8 cellular contexts compared by ENCODE assay signal in genomic region chr19:12938054-12938535, GRCh38. TPM values are rescaled to one million over a fixed set of nuclear protein-coding genes. Genes with fewer than 3 reads are reported as not detected.
DNase-seq lines count a peak whose midpoint lies in the region; ATAC-seq, FAIRE-seq and TF ChIP-seq lines count a peak whose summit lies in the region.

No MANE protein-coding gene starts in this region.

- in situ Hi-C loops in SK-MEL-5 (cut with HindIII; ENCODE audit: low pct_unique_long_range_greater_than_20kb, low sequenced_read_pairs): no loop called here

- no peak for TF ChIP-seq CTCF in neural crest cell (conservative IDR thresholded peaks at IDR 0.05)
- no peak for TF ChIP-seq CTCF in stomach (IDR thresholded peaks at IDR 0.05)

- peaks cover 34 to 38% (median 36%) of the 10 kb centered on the region in 4 donors for H3K36me3 ChIP-seq in stomach

- peak overlapping the region; percentile 94 for H3K27ac Mint-ChIP-seq in activated naive CD4-positive, alpha-beta T cell treated with anti-CD3 and anti-CD28 coated beads for 36 hours
- H3K27ac Mint-ChIP-seq in neural crest cell (ENCODE audit: unreplicated experiment): peak overlapping the region; percentile 96

- H3K4me1 Mint-ChIP-seq in activated naive CD4-positive, alpha-beta T cell treated with anti-CD3 and anti-CD28 coated beads for 36 hours (ENCODE audit: low read depth): peaks cover 49% of the 10 kb centered on the region
- H3K4me1 Mint-ChIP-seq in neural crest cell: peaks cover 44% of the 10 kb centered on the region

- H3K36me3 Mint-ChIP-seq in activated naive CD4-positive, alpha-beta T cell treated with anti-CD3 and anti-CD28 coated beads for 36 hours (ENCODE audit: low read depth): peaks cover 47% of the 10 kb centered on the region
- peaks cover 29% of the 10 kb centered on the region for H3K36me3 Mint-ChIP-seq in neural crest cell (ENCODE audit: low read depth)

- CTCF ChIA-PET in activated naive CD4-positive, alpha-beta T cell treated with anti-CD3 and anti-CD28 coated beads for 36 hours (lab: Charles Lee): interaction anchor here (0.6 to 1.4 kb wide), 4 partner anchors 8 to 101 kb away, joined by 3 to 12 read pairs (median 4); partner anchors contain the start of gene RAD23A

- peak overlapping the region; percentile 92 for H3K4me3 Mint-ChIP-seq in activated naive CD4-positive, alpha-beta T cell treated with anti-CD3 and anti-CD28 coated beads for 36 hours
- H3K4me3 Mint-ChIP-seq in neural crest cell: peak overlapping the region; percentile 100

- 0 to 1% (median 0%) methylated on average over 15 to 30 of the region's 30 CpGs for WGBS in stomach, 5 donors

- TF ChIP-seq POLR2A in stomach (IDR thresholded peaks at IDR 0.05): no peak

- TF ChIP-seq EP300 in stomach (IDR thresholded peaks at IDR 0.05): no peak

- no peaks in the 10 kb centered on the region for H3K9me3 ChIP-seq in stomach

- peak overlapping the region; percentile 89 to 100 (median 98) for H3K4me3 ChIP-seq in stomach

- H3K9me3 Mint-ChIP-seq in activated naive CD4-positive, alpha-beta T cell treated with anti-CD3 and anti-CD28 coated beads for 36 hours: no peaks in the 10 kb centered on the region
- H3K9me3 Mint-ChIP-seq in neural crest cell: no peaks in the 10 kb centered on the region

- H3K27me3 Mint-ChIP-seq in activated naive CD4-positive, alpha-beta T cell treated with anti-CD3 and anti-CD28 coated beads for 36 hours (ENCODE audit: low read depth): no peaks in the 10 kb centered on the region
- peaks cover 6% of the 10 kb centered on the region for H3K27me3 Mint-ChIP-seq in neural crest cell (ENCODE audit: low read depth)

- H3K4me1 ChIP-seq in stomach: peaks cover 32 to 63% (median 54%) of the 10 kb centered on the region in 4 donors

- intact Hi-C loops in activated naive CD4-positive, alpha-beta T cell treated with anti-CD3 and anti-CD28 coated beads for 36 hours (cut with micrococcal nuclease): loop anchor here (1.0 to 10.0 kb wide), 10 partner anchors 19 to 1843 kb away; partner anchors contain the start of genes GADD45GIP1, GCDH, JUNB and TRIR
- intact Hi-C loops in stomach (cut with DNase I; ENCODE audit: low total_unique reads): loop anchor here (10.0 kb wide), 1 partner anchor 53 kb away; the partner anchor contains the start of genes DNASE2 and KLF1

- peak; percentile 86 for ATAC-seq in HG02571 (IDR thresholded peaks at IDR 0.05; ENCODE audit: unreplicated experiment)

- peak overlapping the region; percentile 50 to 96 (median 94) for H3K27ac ChIP-seq in stomach

- H3K27me3 ChIP-seq in stomach: no peaks in the 10 kb centered on the region

- DNase-seq in NAMALWA (ENCODE audit: low spot score) (peak; percentile 99), SK-MEL-5 (ENCODE audit: low read depth, low spot score) (peak; percentile 98), foreskin melanocyte (peak; percentile 99), neural crest cell (ENCODE audit: low read depth, low spot score) (peak; percentile 99), stomach (peak; percentile 100)
- DNase-seq in activated naive CD4-positive, alpha-beta T cell treated with anti-CD3 and anti-CD28 coated beads for 36 hours: peak; percentile 100

- peak; percentile 98 for FAIRE-seq in G401.6 (lab: Jason Lieb, UNC)

RNA-seq across cellular contexts. Expression of gene CALR, which starts 0.3 kb away (rescaled TPM):
- 1,274 and 1,279 TPM in 2 replicates for total RNA-seq in SK-MEL-5 (2014; rRNA removed; shearing (Covaris generic))
- polyA plus RNA-seq in SK-MEL-5 (2015; cell fraction: cytosol; rRNA removed): 1,243 and 1,370 TPM in 2 replicates
- 291 and 307 TPM in 2 replicates for polyA plus RNA-seq in SK-MEL-5 (2015; cell fraction: nucleus; rRNA removed)
- 100 to 1,000 TPM; 407 to 431 TPM for total RNA-seq in activated naive CD4-positive, alpha-beta T cell treated with anti-CD3 and anti-CD28 coated beads for 36 hours
- total RNA-seq in neural crest cell (670 and 679 TPM in 2 replicates), stomach (100 to 1,000 TPM; 337 to 947 (median 504) TPM)
- polyA plus RNA-seq in stomach: 100 to 1,000 TPM in 2 of 3 donors, 10 to 100 TPM in 1; 71.2 to 236 (median 158) TPM

RNA-seq across cellular contexts. Expression of gene FARSA, which starts 4.6 kb away (rescaled TPM):
- total RNA-seq in SK-MEL-5 (2014; rRNA removed; shearing (Covaris generic)): 42.1 and 44.7 TPM in 2 replicates
- polyA plus RNA-seq in SK-MEL-5 (2015; cell fraction: cytosol; rRNA removed): 96.4 and 103 TPM in 2 replicates
- polyA plus RNA-seq in SK-MEL-5 (2015; cell fraction: nucleus; rRNA removed): 56.2 and 57.3 TPM in 2 replicates
- 10 to 100 TPM; 77.9 to 82.8 TPM for total RNA-seq in activated naive CD4-positive, alpha-beta T cell treated with anti-CD3 and anti-CD28 coated beads for 36 hours
- total RNA-seq in neural crest cell: 81.6 and 83.1 TPM in 2 replicates
- total RNA-seq in stomach: 100 to 1,000 TPM in 1 of 5 donors, 10 to 100 TPM in 4; 27.2 to 125 (median 51.9) TPM
- 10 to 100 TPM; 34.7 to 40.3 (median 39.4) TPM for polyA plus RNA-seq in stomach

RNA-seq across cellular contexts. Expression of gene RAD23A, which starts 7.6 kb away (rescaled TPM):
- total RNA-seq in SK-MEL-5 (2014; rRNA removed; shearing (Covaris generic)): 126 and 134 TPM in 2 replicates
- polyA plus RNA-seq in SK-MEL-5 (2015; cell fraction: cytosol; rRNA removed): 119 and 124 TPM in 2 replicates
- polyA plus RNA-seq in SK-MEL-5 (2015; cell fraction: nucleus; rRNA removed): 147 and 172 TPM in 2 replicates
- total RNA-seq in activated naive CD4-positive, alpha-beta T cell treated with anti-CD3 and anti-CD28 coated beads for 36 hours: 100 to 1,000 TPM; 219 to 223 TPM
- total RNA-seq in neural crest cell: 77.3 and 82.8 TPM in 2 replicates
- total RNA-seq in stomach: 100 to 1,000 TPM in 3 of 5 donors, 10 to 100 TPM in 2; 44.1 to 144 (median 103) TPM
- polyA plus RNA-seq in stomach: 100 to 1,000 TPM; 101 to 141 (median 106) TPM

RNA-seq across cellular contexts. Expression of gene GADD45GIP1, which starts 18.9 kb away (rescaled TPM):
- 39.6 and 45.7 TPM in 2 replicates for total RNA-seq in SK-MEL-5 (2014; rRNA removed; shearing (Covaris generic))
- polyA plus RNA-seq in SK-MEL-5 (2015; cell fraction: cytosol; rRNA removed): 39.6 and 51.8 TPM in 2 replicates
- polyA plus RNA-seq in SK-MEL-5 (2015; cell fraction: nucleus; rRNA removed): 3.5 and 7.5 TPM in 2 replicates
- total RNA-seq in activated naive CD4-positive, alpha-beta T cell treated with anti-CD3 and anti-CD28 coated beads for 36 hours: 10 to 100 TPM; 27.4 to 28.6 TPM
- 26.0 and 26.4 TPM in 2 replicates for total RNA-seq in neural crest cell
- total RNA-seq in stomach: 10 to 100 TPM in 4 of 5 donors, 1 to 10 TPM in 1; 1.8 to 93.3 (median 25.9) TPM
- 10 to 100 TPM; 59.0 to 75.4 (median 61.8) TPM for polyA plus RNA-seq in stomach

RNA-seq across cellular contexts. Expression of gene SYCE2, which starts 19.0 kb away (rescaled TPM):
- 0.50 and 0.64 TPM in 2 replicates for total RNA-seq in SK-MEL-5 (2014; rRNA removed; shearing (Covaris generic))
- polyA plus RNA-seq in SK-MEL-5 (2015; cell fraction: cytosol; rRNA removed): 0.30 and 0.39 TPM in 2 replicates
- 0.63 TPM in 1 of 2 replicates, not detected in the other for polyA plus RNA-seq in SK-MEL-5 (2015; cell fraction: nucleus; rRNA removed)
- total RNA-seq in activated naive CD4-positive, alpha-beta T cell treated with anti-CD3 and anti-CD28 coated beads for 36 hours: 1 to 10 TPM; 3.4 to 5.4 TPM
- total RNA-seq in neural crest cell: 1.4 and 2.0 TPM in 2 replicates
- not detected for total RNA-seq in stomach
- under 1 TPM in 1 of 3 donors, not detected in 2; 0.23 TPM for polyA plus RNA-seq in stomach

Comparison
In these comparisons a context has a peak if more than half of its experiments do, and no peak if none do; other contexts are left out.
1. Peak in every context shown above with its lines: DNase-seq, ATAC-seq, H3K4me3 ChIP-seq and H3K27ac ChIP-seq.